ENCODE assay signal across 8 cellular contexts in genomic region chr1:21380147-21380546, GRCh38. TPM values are rescaled to one million over a fixed set of nuclear protein-coding genes. Genes with fewer than 3 reads are reported as not detected.
DNase-seq lines count a peak whose midpoint lies in the region; ATAC-seq, FAIRE-seq and TF ChIP-seq lines count a peak whose summit lies in the region.
"Not testable (repeated sequence)": the region's sequence is repeated elsewhere in the genome, so short reads cannot be mapped to it uniquely, and the experiment has no call there.

No MANE protein-coding gene starts in this region.

- POLR2A ChIA-PET in HEK293 (lab: Yijun Ruan, JAX); K562 (lab: Yijun Ruan, JAX); HepG2 (lab: Yijun Ruan, JAX): not testable (repeated sequence)

- intact Hi-C loops in Calu3 (cut with micrococcal nuclease; ENCODE audit: unreplicated experiment); K562 (cut with micrococcal nuclease); esophagus squamous epithelium (cut with DNase I); HepG2 (cut with micrococcal nuclease; ENCODE audit: unreplicated experiment): not testable (repeated sequence)

- H3K36me3 Mint-ChIP-seq in Calu3 (ENCODE audit: insufficient read depth, unreplicated experiment); activated T-cell treated with anti-CD3 and anti-CD28 coated beads, Interleukin-2, amount 50 U/mL, for 72 hours (ENCODE audit: insufficient read depth in 2 of 2): not testable (repeated sequence)

- H2AFZ ChIP-seq in K562 (ENCODE audit: low read depth, low read length); HepG2 (ENCODE audit: low read length): not testable (repeated sequence)

- H3K27ac ChIP-seq in HEK293 (ENCODE audit: extremely low read depth, low read depth, low read length); K562 (ENCODE audit: extremely low read depth, low read depth, low read length); HepG2 (ENCODE audit: extremely low read length, insufficient read depth, low read length): not testable (repeated sequence)
- peak overlapping the region; percentile 58 for H3K27ac ChIP-seq in epithelial cell of prostate
- H3K27ac ChIP-seq in esophagus squamous epithelium, result peak overlapping the region in 3 of 4 donors; percentile 62 to 83 (median 75)

- H3K9ac ChIP-seq in K562 (ENCODE audit: insufficient read depth in 1 of 2, low read depth in 2 of 2, low read length in 2 of 2); HepG2 (ENCODE audit: insufficient read depth, low read depth, low read length): not testable (repeated sequence)

- peaks cover 34% of the 10 kb centered on the region for H3K4me1 Mint-ChIP-seq in Calu3 (ENCODE audit: low read depth, unreplicated experiment)
- H3K4me1 Mint-ChIP-seq in activated T-cell treated with anti-CD3 and anti-CD28 coated beads, Interleukin-2, amount 50 U/mL, for 72 hours (ENCODE audit: low read depth), result peaks cover 11% of the 10 kb centered on the region

- not testable (repeated sequence) for TF ChIP-seq RAD21 in K562 (CRISPR knock-in tag; conservative IDR thresholded peaks at IDR 0.05 in 1 of 2, IDR thresholded peaks at IDR 0.05 in 1 of 2); HepG2 (CRISPR knock-in tag; IDR thresholded peaks at IDR 0.05)

- CTCF ChIA-PET in Calu3 (lab: Charles Lee); K562 (lab: Yijun Ruan, JAX; ENCODE audit: low intra/inter-chr PET ratio); HepG2 (lab: Yijun Ruan, JAX; ENCODE audit: low intra/inter-chr PET ratio, low total read pairs): not testable (repeated sequence)
- CTCF ChIA-PET in HEK293 (lab: Yijun Ruan, JAX), result interaction anchor here (0.7 to 1.5 kb wide), 3 partner anchors 11 to 148 kb away, joined by 4 read pairs; no protein-coding TSS in a partner anchor

- TF ChIP-seq CTCF in Calu3 (IDR thresholded peaks at IDR 0.05; ENCODE audit: unreplicated experiment); HEK293 (tag by site-specific recombination; IDR thresholded peaks at IDR 0.05); K562 (IDR thresholded peaks at IDR 0.05 in 2 of 3, conservative IDR thresholded peaks at IDR 0.05 in 1 of 3; ENCODE audit: insufficient read depth in 2 of 3, low read depth in 1 of 3, low read length in 3 of 3); esophagus squamous epithelium (IDR thresholded peaks at IDR 0.05); HepG2 (CRISPR knock-in tag; IDR thresholded peaks at IDR 0.05): not testable (repeated sequence)

- not testable (repeated sequence) for H3K4me3 ChIP-seq in HEK293 (ENCODE audit: low read depth, low read length); K562; esophagus squamous epithelium; HepG2 (replicated peaks in 1 of 3; ENCODE audit: insufficient read depth in 1 of 3, low read depth in 2 of 3, low read length in 3 of 3)

- not testable (repeated sequence) for FAIRE-seq in K562 (lab: Jason Lieb, UNC); HepG2 (lab: Jason Lieb, UNC)

- not testable (repeated sequence) for H3K36me3 ChIP-seq in HEK293 (ENCODE audit: control insufficient read depth in 2 of 2, insufficient read depth in 1 of 2, low read length in 2 of 2); K562 (ENCODE audit: control insufficient read depth, insufficient read depth, low read length); esophagus squamous epithelium; HepG2 (replicated peaks in 1 of 2; ENCODE audit: control insufficient read depth in 1 of 2, insufficient read depth in 2 of 2, low read length in 2 of 2)

- WGBS in K562 (ENCODE audit: insufficient coverage, low coverage, missing lambda C conversion rate), result 8% methylated on average over 7 of the region's 7 CpGs
- 88 to 91% methylated on average over 7 of the region's 7 CpGs for WGBS in esophagus squamous epithelium, 2 donors
- 9% methylated on average over 7 of the region's 7 CpGs for WGBS in HepG2 (ENCODE audit: low lambda C conversion rate)

- not testable (repeated sequence) for H3K9me1 ChIP-seq in K562 (ENCODE audit: control insufficient read depth, insufficient read depth, low read length)

- not testable (repeated sequence) for H4K20me1 ChIP-seq in K562 (replicated peaks; ENCODE audit: control insufficient read depth, insufficient read depth, low read length); HepG2 (ENCODE audit: insufficient read depth, low read length)

- peak overlapping the region; percentile 89 for H3K27ac Mint-ChIP-seq in Calu3 (ENCODE audit: unreplicated experiment)
- peak overlapping the region; percentile 63 for H3K27ac Mint-ChIP-seq in activated T-cell treated with anti-CD3 and anti-CD28 coated beads, Interleukin-2, amount 50 U/mL, for 72 hours

- not testable (repeated sequence) for H3K9me3 Mint-ChIP-seq in Calu3 (ENCODE audit: low read depth, unreplicated experiment); activated T-cell treated with anti-CD3 and anti-CD28 coated beads, Interleukin-2, amount 50 U/mL, for 72 hours

- in situ Hi-C loops in K562 (cut with MboI); HepG2 (cut with HindIII; ENCODE audit: extremely low pct_ligation_motif_present, low pct_unique_long_range_greater_than_20kb): not testable (repeated sequence)

- H3K4me2 ChIP-seq in K562 (ENCODE audit: insufficient read depth, low read length); HepG2 (ENCODE audit: low read depth, low read length): not testable (repeated sequence)

- not testable (repeated sequence) for ATAC-seq in activated T-cell treated with anti-CD3 and anti-CD28 coated beads, Interleukin-2, amount 50 U/mL, for 72 hours (replicated peaks in 1 of 2); K562; HepG2

- not testable (repeated sequence) for DNase-seq in Calu3; activated T-cell treated with anti-CD3 and anti-CD28 coated beads, Interleukin-2, amount 50 U/mL, for 72 hours; K562 (ENCODE audit: extremely low read depth in 1 of 4, low spot score in 3 of 4); epithelial cell of prostate (ENCODE audit: low read depth, low spot score); esophagus squamous epithelium (lab: John Stamatoyannopoulos, UW); HepG2 (ENCODE audit: low spot score)
- peak; percentile 18 for DNase-seq in activated CD8-positive, alpha-beta memory T cell treated with anti-CD3 and anti-CD28 coated beads, Interleukin-2, amount 50 U/mL, for 48 hours

- H3K9me3 ChIP-seq in HEK293 (ENCODE audit: control insufficient read depth, insufficient read depth, low read depth, low read length); K562 (replicated peaks; ENCODE audit: control insufficient read depth, insufficient read depth, low read depth, low read length); esophagus squamous epithelium; HepG2 (ENCODE audit: low read length): not testable (repeated sequence)

- H3K27me3 ChIP-seq in K562 (ENCODE audit: control insufficient read depth in 2 of 2, insufficient read depth in 2 of 2, low read length in 2 of 2); HepG2 (ENCODE audit: control insufficient read depth in 1 of 2, insufficient read depth in 2 of 2, low read length in 2 of 2): not testable (repeated sequence)
- peaks cover 0 to 31% (median 0%) of the 10 kb centered on the region in 4 donors for H3K27me3 ChIP-seq in esophagus squamous epithelium

- H3K79me2 ChIP-seq in K562 (ENCODE audit: control insufficient read depth, insufficient read depth, low read length); HepG2 (ENCODE audit: insufficient read depth, low read length): not testable (repeated sequence)

- not testable (repeated sequence) for H3K4me3 Mint-ChIP-seq in Calu3 (ENCODE audit: low read depth, unreplicated experiment); activated T-cell treated with anti-CD3 and anti-CD28 coated beads, Interleukin-2, amount 50 U/mL, for 72 hours

- not testable (repeated sequence) for TF ChIP-seq POLR2A in K562 (conservative IDR thresholded peaks at IDR 0.05); esophagus squamous epithelium (IDR thresholded peaks at IDR 0.05); HepG2 (IDR thresholded peaks at IDR 0.05; ENCODE audit: insufficient read depth in 1 of 2, low read depth in 2 of 2, low read length in 2 of 2)

- H3K27me3 Mint-ChIP-seq in Calu3 (ENCODE audit: unreplicated experiment), result not testable (repeated sequence)
- peaks cover 27% of the 10 kb centered on the region for H3K27me3 Mint-ChIP-seq in activated T-cell treated with anti-CD3 and anti-CD28 coated beads, Interleukin-2, amount 50 U/mL, for 72 hours (ENCODE audit: low read depth)

- not testable (repeated sequence) for BruUV-seq in Calu3 (replicated peaks; lab: Mats Ljungman, UMichigan); K562 (replicated peaks; lab: Mats Ljungman, UMichigan); HepG2 (replicated peaks; lab: Mats Ljungman, UMichigan)

- H3K4me1 ChIP-seq in HEK293 (ENCODE audit: control insufficient read depth, insufficient read depth, low read length); K562 (replicated peaks in 1 of 2; ENCODE audit: control insufficient read depth in 2 of 2, insufficient read depth in 2 of 2, low read length in 2 of 2); HepG2 (ENCODE audit: insufficient read depth, low read length): not testable (repeated sequence)
- peaks cover 0 to 64% (median 20%) of the 10 kb centered on the region in 3 donors for H3K4me1 ChIP-seq in esophagus squamous epithelium

- TF ChIP-seq EP300 in K562 (IDR thresholded peaks at IDR 0.05; ENCODE audit: low read length); HepG2 (IDR thresholded peaks at IDR 0.05; ENCODE audit: low read depth in 2 of 2, low read length in 2 of 2); HepG2 (CRISPR knock-in tag; IDR thresholded peaks at IDR 0.05; ENCODE audit: borderline replicate concordance): not testable (repeated sequence)

RNA-seq across cellular contexts. Expression of gene NBPF3, which starts 59.8 kb away (rescaled TPM):
- total RNA-seq in Calu3 (2022), result 6.7 and 6.9 TPM in 2 replicates
- 1 to 10 TPM; 3.8 to 9.0 TPM for total RNA-seq in activated T-cell treated with anti-CD3 and anti-CD28 coated beads, Interleukin-2, amount 50 U/mL, for 72 hours
- 8.8 and 13.1 TPM in 2 replicates for total RNA-seq in K562 (2011; cell fraction: chromatin; rRNA removed; ENCODE audit: low replicate concordance)
- 5.2 and 5.4 TPM in 2 replicates for total RNA-seq in K562 (2011; cell fraction: nucleolus; rRNA removed)
- 14.4 and 17.7 TPM in 2 replicates for total RNA-seq in K562 (2011; cell fraction: nucleoplasm; rRNA removed)
- total RNA-seq in K562 (2014; rRNA removed), result 6.2 and 6.8 TPM in 2 replicates
- total RNA-seq in K562 (2014; rRNA removed; fragmentation: Illumina TruSeq; extraction: Trizol), result 5.2 and 5.5 TPM in 2 replicates
- total RNA-seq in K562 (2015; rRNA removed; fragmentation: Illumina TruSeq; extraction: Trizol), result 5.1 and 5.4 TPM in 2 replicates
- 6.8 and 7.3 TPM in 2 replicates for total RNA-seq in K562 (2021)
- 6.7 and 6.8 TPM in 2 replicates for polyA plus RNA-seq in K562 (2011; rRNA removed)
- 3.8 and 4.1 TPM in 2 replicates for polyA plus RNA-seq in K562 (2011; cell fraction: cytosol; rRNA removed)
- polyA plus RNA-seq in K562 (2011; cell fraction: nucleus; rRNA removed), result 15.0 and 15.7 TPM in 2 replicates
- 4.0 and 7.8 TPM in 2 replicates for polyA plus RNA-seq in K562 (2012)
- 5.6 and 6.1 TPM in 2 replicates for polyA plus RNA-seq in K562 (2014; fragmentation: Illumina TruSeq; extraction: Trizol)
- polyA plus RNA-seq in K562 (2014; fragmentation: Nextera tagmentation; extraction: Ambion mirVana), result 1 to 10 TPM; 1.5 TPM
- 3.0 and 4.4 TPM in 2 replicates for polyA plus RNA-seq in K562 (2014; rRNA removed)
- polyA minus RNA-seq in K562 (2011; rRNA and poly(A)+ RNA removed), result 10.8 and 11.6 TPM in 2 replicates
- polyA minus RNA-seq in K562 (2011; cell fraction: cytosol; rRNA and poly(A)+ RNA removed), result 2.1 and 3.3 TPM in 2 replicates
- polyA minus RNA-seq in K562 (2011; cell fraction: nucleus; rRNA and poly(A)+ RNA removed), result 5.4 and 9.3 TPM in 2 replicates
- total RNA-seq in esophagus squamous epithelium, result 10 to 100 TPM in 1 of 4 donors, 1 to 10 TPM in 3; 3.8 to 10.7 (median 6.6) TPM
- 4.9 and 5.8 TPM in 2 replicates for total RNA-seq in HepG2 (2016; rRNA removed; fragmentation: Illumina TruSeq; extraction: Trizol)
- 1.1 and 1.4 TPM in 2 replicates for total RNA-seq in HepG2 (2016; cell fraction: cytosol; rRNA removed; fragmentation: Illumina TruSeq; extraction: Trizol; ENCODE audit: low read depth)
- 5.8 and 6.7 TPM in 2 replicates for total RNA-seq in HepG2 (2016; cell fraction: insoluble cytoplasmic fraction; rRNA removed; fragmentation: Illumina TruSeq; extraction: Trizol)
- total RNA-seq in HepG2 (2016; cell fraction: membrane; rRNA removed; fragmentation: Illumina TruSeq; extraction: Trizol), result 3.8 and 5.2 TPM in 2 replicates
- total RNA-seq in HepG2 (2016; cell fraction: nucleus; rRNA removed; fragmentation: Illumina TruSeq; extraction: Trizol), result 6.1 and 7.3 TPM in 2 replicates
- polyA plus RNA-seq in HepG2 (2011; rRNA removed), result 3.5 and 3.6 TPM in 2 replicates
- polyA plus RNA-seq in HepG2 (2011; cell fraction: cytosol; rRNA removed), result 1.5 and 2.0 TPM in 2 replicates
- polyA plus RNA-seq in HepG2 (2011; cell fraction: nucleus; rRNA removed), result 8.1 and 8.3 TPM in 2 replicates
- polyA plus RNA-seq in HepG2 (2012), result 2.1 and 2.7 TPM in 2 replicates
- 0.94 and 1.0 TPM in 2 replicates for polyA plus RNA-seq in HepG2 (2016; cell fraction: cytosol; fragmentation: Illumina TruSeq; extraction: Trizol; ENCODE audit: low read depth)
- 4.8 and 5.1 TPM in 2 replicates for polyA plus RNA-seq in HepG2 (2016; cell fraction: insoluble cytoplasmic fraction; fragmentation: Illumina TruSeq; extraction: Trizol; ENCODE audit: low read depth)
- polyA plus RNA-seq in HepG2 (2016; cell fraction: membrane; fragmentation: Illumina TruSeq; extraction: Trizol; ENCODE audit: low read depth), result 1.9 and 2.6 TPM in 2 replicates
- 7.4 and 9.8 TPM in 2 replicates for polyA plus RNA-seq in HepG2 (2016; cell fraction: nucleus; fragmentation: Illumina TruSeq; extraction: Trizol; ENCODE audit: insufficient read depth, low read depth)
- polyA minus RNA-seq in HepG2 (2011; rRNA and poly(A)+ RNA removed; ENCODE audit: low replicate concordance), result 0.54 and 5.8 TPM in 2 replicates
- 1.2 and 2.0 TPM in 2 replicates for polyA minus RNA-seq in HepG2 (2011; cell fraction: cytosol; rRNA and poly(A)+ RNA removed)
- polyA minus RNA-seq in HepG2 (2011; cell fraction: nucleus; rRNA and poly(A)+ RNA removed), result 7.0 and 9.7 TPM in 2 replicates
